ENCODE assay signal across 15 cellular contexts in genomic region chr1:201763439-201764140, GRCh38.
DNase-seq lines count a peak whose midpoint lies in the region; ATAC-seq and TF ChIP-seq lines count a peak whose summit lies in the region.
"Had no signal": no experiment of that assay in that cellular context is flagged by ENCODE, and none has a peak within 500 bp of the region (broad histone marks: within the 10 kb centered on the region; RNA-seq: fewer than 3 reads in every experiment).

No MANE protein-coding gene starts in this region.

- POLR2A ChIA-PET in A673 (lab: Charles Lee; ENCODE audit: low non-redundant PET), result no interaction called here

- no peak for ATAC-seq in GM18505 (IDR thresholded peaks at IDR 0.05; ENCODE audit: unreplicated experiment)
- ATAC-seq: natural killer cell treated with Interleukin-12 subunit alpha and Interleukin-12 subunit beta and Interleukin-15 and Interleukin-18, amount 100 ng/mL, for 72 hours had no signal

- TF ChIP-seq CTCF in A673 (conservative IDR thresholded peaks at IDR 0.05; ENCODE audit: low read depth, low read length), result no peak
- TF ChIP-seq CTCF in sigmoid colon (IDR thresholded peaks at IDR 0.05), result no peak
- no peak for TF ChIP-seq CTCF in WERI-Rb-1 (IDR thresholded peaks at IDR 0.05; ENCODE audit: low read depth, low read length)
- TF ChIP-seq CTCF in stomach (IDR thresholded peaks at IDR 0.05), result no peak

- intact Hi-C loops in A673 (cut with micrococcal nuclease; ENCODE audit: unreplicated experiment) (no loop called here), sigmoid colon (cut with DNase I) (no loop called here), stomach (cut with DNase I; ENCODE audit: low total_unique reads) (no loop called here)

- H3K27ac ChIP-seq in A673 (ENCODE audit: low read depth, low read length, poor library complexity, severe bottlenecking) (peak overlapping the region; percentile 4), sigmoid colon (peak overlapping the region in 1 of 4 donors; percentile 1), WERI-Rb-1 (no peak overlapping the region), stomach (peak overlapping the region in 2 of 5 donors; percentile 12 to 54)
- H3K27ac ChIP-seq: BLaER1 had no signal

- DNase-seq in A673 (ENCODE audit: low spot score) (peak; percentile 44), NCI-H446 (lab: John Stamatoyannopoulos, UW) (peak; percentile 62 to 64), dedifferentiated amniotic fluid mesenchymal stem cell (ENCODE audit: extremely low spot score) (peak; percentile 67), midbrain (lab: John Stamatoyannopoulos, UW) (peak; percentile 33), sigmoid colon (no peak), WERI-Rb-1 (no peak), stomach (no peak)
- DNase-seq: activated CD4-positive, alpha-beta T cell treated with anti-CD3 and anti-CD28 coated beads, Interleukin-2, amount 10 ng/mL, durations not matched to agents 24 days and 14 days; GDM1; islet precursor cell; NCI-H2107; T-helper 1 cell had no signal

- no peaks in the 10 kb centered on the region for H3K27me3 ChIP-seq in A673 (replicated peaks; ENCODE audit: insufficient read depth, low read depth, low read length, poor library complexity)
- H3K27me3 ChIP-seq in sigmoid colon, result no peaks in the 10 kb centered on the region
- H3K27me3 ChIP-seq in WERI-Rb-1 (ENCODE audit: insufficient read depth, low read depth, severe bottlenecking), result no peaks in the 10 kb centered on the region
- no peaks in the 10 kb centered on the region for H3K27me3 ChIP-seq in stomach
- H3K27me3 ChIP-seq: BLaER1 had no signal

- TF ChIP-seq POLR2A in GM18505 (IDR thresholded peaks at IDR 0.05; ENCODE audit: borderline replicate concordance, extremely low read depth, insufficient read depth, insufficient read length) (no peak), sigmoid colon (IDR thresholded peaks at IDR 0.05) (no peak), stomach (IDR thresholded peaks at IDR 0.05) (no peak)

- TF ChIP-seq EP300 in sigmoid colon (IDR thresholded peaks at IDR 0.05) (no peak), stomach (IDR thresholded peaks at IDR 0.05) (no peak)

- CTCF ChIA-PET in A673 (lab: Charles Lee), result interaction anchor here (1.3 kb wide), 1 partner anchor 54 kb away, joined by 4 read pairs; no protein-coding TSS in a partner anchor

- 80 to 84% methylated on average over 7 of the region's 7 CpGs for WGBS in sigmoid colon, 2 donors
- WGBS in stomach, 5 donors, result 67 to 82% (median 77%) methylated on average over 7 of the region's 7 CpGs

- H3K36me3 ChIP-seq in A673 (ENCODE audit: insufficient read depth, low read length, poor library complexity, severe bottlenecking) (no peaks in the 10 kb centered on the region), sigmoid colon (no peaks in the 10 kb centered on the region), WERI-Rb-1 (no peaks in the 10 kb centered on the region), stomach (no peaks in the 10 kb centered on the region)

- H3K4me3 ChIP-seq in A673 (ENCODE audit: low read depth, low read length, poor library complexity, severe bottlenecking) (no peak overlapping the region), sigmoid colon (no peak overlapping the region), WERI-Rb-1 (ENCODE audit: low read depth, low read length) (no peak overlapping the region), stomach (no peak overlapping the region)
- H3K4me3 ChIP-seq: BLaER1 had no signal

- H3K4me1 ChIP-seq in A673 (ENCODE audit: insufficient read depth, low read length, poor library complexity, severe bottlenecking), result peaks cover 31% of the 10 kb centered on the region
- peaks cover 0 to 22% (median 8%) of the 10 kb centered on the region in 4 donors for H3K4me1 ChIP-seq in sigmoid colon
- H3K4me1 ChIP-seq in stomach, result peaks cover under 1 to 11% (median 8%) of the 10 kb centered on the region in 4 donors

- no TSS peak for BruUV-seq in A673 (replicated peaks; lab: Mats Ljungman, UMichigan)

- H3K9me3 ChIP-seq in A673 (ENCODE audit: low read depth, low read length, poor library complexity, severe bottlenecking) (no peaks in the 10 kb centered on the region), sigmoid colon (no peaks in the 10 kb centered on the region), WERI-Rb-1 (ENCODE audit: severe bottlenecking) (no peaks in the 10 kb centered on the region), stomach (no peaks in the 10 kb centered on the region)

Comparison
In these comparisons a context has a peak if more than half of its experiments do, and no peak if none do; other contexts are left out.
1. DNase-seq: peak in A673 (single experiment), NCI-H446 (2 of 2), dedifferentiated amniotic fluid mesenchymal stem cell (single experiment) and midbrain (single experiment); none in sigmoid colon (single experiment), WERI-Rb-1 (single experiment) and stomach (single experiment).